ENCODE assay signal across 10 cellular contexts in the genomic region with DNA sequence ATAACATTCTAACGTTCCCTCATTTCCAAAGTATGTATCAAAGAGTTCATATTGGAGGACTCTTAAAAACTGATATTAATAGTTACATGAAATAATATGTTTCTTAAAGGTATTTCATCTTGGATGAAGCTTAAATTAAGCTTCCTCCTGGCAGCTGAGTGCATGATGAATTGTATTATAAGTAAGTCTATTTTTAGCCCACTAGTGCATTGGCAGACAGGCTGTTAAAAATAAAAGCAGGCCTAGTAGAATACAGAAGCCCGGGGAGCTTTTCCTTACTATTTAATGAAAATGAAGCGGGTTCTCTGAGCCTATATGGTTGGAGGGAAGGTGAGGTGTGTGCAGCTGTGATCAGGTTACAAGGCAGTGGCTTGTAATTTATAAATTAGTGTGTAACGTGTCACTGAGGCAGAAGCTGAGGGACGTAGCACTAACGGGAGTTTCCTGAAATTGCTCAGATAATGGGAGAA.
DNase-seq lines count a peak whose midpoint lies in the region; ATAC-seq, FAIRE-seq and TF ChIP-seq lines count a peak whose summit lies in the region.
"Had no signal": no experiment of that assay in that cellular context is flagged by ENCODE, and none has a peak within 500 bp of the region (broad histone marks: within the 10 kb centered on the region; RNA-seq: fewer than 3 reads in every experiment).

No MANE protein-coding gene starts in this region.

- no peaks in the 10 kb centered on the region for H3K27me3 ChIP-seq in pancreas

- DNase-seq in coronary artery (ENCODE audit: low spot score) (no peak), pancreas (no peak), RPMI8226 (no peak), glutamatergic neuron (no peak), GM19240 (ENCODE audit: insufficient read length, low spot score) (no peak)
- DNase-seq in activated effector memory CD4-positive, alpha-beta T cell treated with anti-CD3 and anti-CD28 coated beads, Interleukin-2, amount 50 U/mL, for 16 hours = no peak

- H3K27ac ChIP-seq in coronary artery (peak overlapping the region; percentile 80 to 85), pancreas (no peak overlapping the region)
- H3K27ac ChIP-seq: RWPE1 had no signal

- intact Hi-C loops in pancreas (cut with DNase I) = no loop called here

- peaks cover 2% of the 10 kb centered on the region for H3K9me3 Mint-ChIP-seq in glutamatergic neuron (ENCODE audit: unreplicated experiment)

- H3K4me1 Mint-ChIP-seq in glutamatergic neuron (ENCODE audit: low read depth, unreplicated experiment) = peaks cover 3% of the 10 kb centered on the region

- no peaks in the 10 kb centered on the region for H3K36me3 Mint-ChIP-seq in glutamatergic neuron (ENCODE audit: unreplicated experiment)
- H3K36me3 Mint-ChIP-seq: IgD-negative memory B cell had no signal

- H3K4me3 ChIP-seq in coronary artery = peak overlapping the region; percentile 39
- no peak overlapping the region for H3K4me3 ChIP-seq in pancreas

- ATAC-seq in GM18909 (IDR thresholded peaks at IDR 0.05; ENCODE audit: poor library complexity, unreplicated experiment) (peak; percentile 3), HG02798 (IDR thresholded peaks at IDR 0.05; ENCODE audit: poor library complexity, unreplicated experiment) (peak; percentile 6), pancreas (peak in 3 of 4 donors; percentile 10 to 15 (median 11))

- 38 to 48% methylated on average over 6 of the region's 6 CpGs for WGBS in pancreas, 2 donors

- TF ChIP-seq CTCF in coronary artery (IDR thresholded peaks at IDR 0.05) (no peak), pancreas (IDR thresholded peaks at IDR 0.05) (no peak), glutamatergic neuron (IDR thresholded peaks at IDR 0.05; ENCODE audit: partially characterized antibody, unreplicated experiment) (no peak)

- no peak overlapping the region for H3K4me3 Mint-ChIP-seq in glutamatergic neuron (ENCODE audit: unreplicated experiment)

- H3K9me3 ChIP-seq in pancreas = no peaks in the 10 kb centered on the region

- FAIRE-seq in pancreas (lab: Jason Lieb, UNC) = no peak

- no peak overlapping the region for H3K27ac Mint-ChIP-seq in glutamatergic neuron (ENCODE audit: unreplicated experiment)
- H3K27ac Mint-ChIP-seq: IgD-negative memory B cell had no signal

- H3K27me3 Mint-ChIP-seq in glutamatergic neuron (ENCODE audit: unreplicated experiment) = peaks cover 4% of the 10 kb centered on the region

- no peaks in the 10 kb centered on the region for H3K36me3 ChIP-seq in pancreas

- H3K4me1 ChIP-seq in pancreas = no peaks in the 10 kb centered on the region

Comparison
In these comparisons a context has a peak if more than half of its experiments do, and no peak if none do; other contexts are left out.
1. H3K27ac ChIP-seq: peak in coronary artery (2 of 2); none in pancreas (0 of 4).
2. Peak in every context shown above with its lines, with median percentiles within 50 percentile points of each other: ATAC-seq.